18 cellular contexts compared by ENCODE assay signal in the genomic region with DNA sequence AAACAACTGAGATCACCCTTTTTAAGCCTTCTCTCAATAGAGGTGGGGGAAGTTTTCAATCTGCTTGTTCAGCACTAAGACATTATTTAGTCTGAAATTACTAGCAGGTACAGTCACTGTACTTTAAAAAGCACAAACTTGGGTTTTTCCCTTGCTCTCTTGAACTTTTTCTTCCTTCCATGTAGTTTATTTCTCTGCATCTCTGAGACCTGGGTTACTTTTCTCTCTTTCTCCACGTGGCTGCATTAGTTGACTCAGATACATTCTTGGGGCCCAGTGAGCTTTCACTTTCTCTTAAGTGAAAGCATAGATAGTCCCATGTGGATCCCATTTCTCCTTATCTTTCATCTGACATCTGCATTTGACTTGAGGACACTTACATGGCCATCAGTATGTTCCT.
DNase-seq lines count a peak whose midpoint lies in the region; ATAC-seq, FAIRE-seq and TF ChIP-seq lines count a peak whose summit lies in the region.
"Had no signal": no experiment of that assay in that cellular context is flagged by ENCODE, and none has a peak within 500 bp of the region (broad histone marks: within the 10 kb centered on the region; RNA-seq: fewer than 3 reads in every experiment).

No MANE protein-coding gene starts in this region.

- TF ChIP-seq CTCF in GM12865 (IDR thresholded peaks at IDR 0.05; ENCODE audit: insufficient read depth, low read depth, low read length, missing control alignments) = no peak

- peak; percentile 83 for ATAC-seq in GM19043 (IDR thresholded peaks at IDR 0.05; ENCODE audit: low read depth, unreplicated experiment)
- ATAC-seq in HG02610 (IDR thresholded peaks at IDR 0.05; ENCODE audit: unreplicated experiment) = peak; percentile 93
- ATAC-seq in HG03354 (IDR thresholded peaks at IDR 0.05; ENCODE audit: poor library complexity, severe bottlenecking, unreplicated experiment) = peak; percentile 67
- ATAC-seq: esophagus mucosa, heart right ventricle had no signal

- H3K4me3 ChIP-seq in GM12865 (ENCODE audit: low read depth, low read length) = no peak overlapping the region
- H3K4me3 ChIP-seq: heart right ventricle, ovary, tibial nerve had no signal

- no peak for FAIRE-seq in urothelium cell line (lab: Jason Lieb, UNC)
- FAIRE-seq: colon had no signal

- DNase-seq in GM12865 (ENCODE audit: low read depth) (peak; percentile 31), SHP77 treated with DMSO at 0.1 percent for 48 hours (lab: John Stamatoyannopoulos, UW) (no peak), NCI-H510A (lab: John Stamatoyannopoulos, UW) (no peak), NCI-H2107 treated with DMSO at 0.1 percent for 48 hours (lab: John Stamatoyannopoulos, UW; ENCODE audit: unreplicated experiment) (no peak), urothelium cell line (ENCODE audit: low spot score) (no peak)
- DNase-seq: activated CD4-positive, alpha-beta T cell treated with anti-CD3 and anti-CD28 coated beads, Interleukin-2, amount 10 ng/mL, durations not matched to agents 7 days and 5 days; activated T-cell treated with anti-CD3 and anti-CD28 coated beads, Interleukin-2, amount 50 U/mL, for 48 hours; amygdala; heart right ventricle; NCI-H187 treated with DMSO at 0.1 percent for 48 hours; NCI-H774; ovary had no signal
